ENCODE assay signal across 1 cellular context in genomic region chr5:123099514-123100151, GRCh38.
TF ChIP-seq lines count a peak whose summit lies in the region.

No MANE protein-coding gene starts in this region.

TF ChIP-seq in WTC11, 78 proteins besides CTCF, POLR2A, EP300 and RAD21 (continued from another document):
- TF ChIP-seq AR (CRISPR knock-in tag; IDR thresholded peaks at IDR 0.05) (no peak), FOXP1 (CRISPR knock-in tag; IDR thresholded peaks at IDR 0.05; ENCODE audit: borderline replicate concordance) (peak; percentile 86; the same call in 1 of the 2 replicates), GTF2I (CRISPR knock-in tag; conservative IDR thresholded peaks at IDR 0.05) (no peak), ESRRA (CRISPR knock-in tag; IDR thresholded peaks at IDR 0.05; ENCODE audit: borderline replicate concordance) (peak; percentile 71; the same call in 1 of the 2 replicates), ZNF671 (CRISPR knock-in tag; IDR thresholded peaks at IDR 0.05) (no peak), IRF1 (CRISPR knock-in tag; IDR thresholded peaks at IDR 0.05) (no peak), ZMAT4 (CRISPR knock-in tag; IDR thresholded peaks at IDR 0.05) (no peak), GABPB1 (CRISPR knock-in tag; IDR thresholded peaks at IDR 0.05) (no peak), IRF2 (CRISPR knock-in tag; IDR thresholded peaks at IDR 0.05; ENCODE audit: borderline replicate concordance, low read depth) (no peak), ELF4 (CRISPR knock-in tag; IDR thresholded peaks at IDR 0.05; ENCODE audit: low read depth) (no peak), FOXP4 (CRISPR knock-in tag; IDR thresholded peaks at IDR 0.05) (no peak), PREB (CRISPR knock-in tag; IDR thresholded peaks at IDR 0.05; ENCODE audit: borderline replicate concordance) (no peak), ZBTB43 (CRISPR knock-in tag; IDR thresholded peaks at IDR 0.05) (peak; percentile 48; the same call in 1 of the 2 replicates), ZNF281 (CRISPR knock-in tag; IDR thresholded peaks at IDR 0.05) (no peak)
